In genomic region chr1:205182930-205183329, GRCh38 we compare ENCODE assay signal across 19 cellular contexts. TPM values are rescaled to one million over a fixed set of nuclear protein-coding genes. Genes with fewer than 3 reads are reported as not detected.
DNase-seq lines count a peak whose midpoint lies in the region; FAIRE-seq and TF ChIP-seq lines count a peak whose summit lies in the region.
"Had no signal": no experiment of that assay in that cellular context is flagged by ENCODE, and none has a peak within 500 bp of the region (broad histone marks: within the 10 kb centered on the region; RNA-seq: fewer than 3 reads in every experiment).

No MANE protein-coding gene starts in this region.

- TF ChIP-seq POLR2A in spleen (IDR thresholded peaks at IDR 0.05) = no peak

- H3K4me3 Mint-ChIP-seq in MCF 10A (ENCODE audit: unreplicated experiment) = no peak overlapping the region
- peak overlapping the region; percentile 42 for H3K4me3 Mint-ChIP-seq in astrocyte (ENCODE audit: unreplicated experiment)
- H3K4me3 Mint-ChIP-seq in mesothelial cell of epicardium = no peak overlapping the region
- H3K4me3 Mint-ChIP-seq: H9 had no signal

- BruUV-seq in MCF 10A (replicated peaks; lab: Mats Ljungman, UMichigan) (no TSS peak), mammary epithelial cell (replicated peaks; lab: Mats Ljungman, UMichigan) (no TSS peak)

- CTCF ChIA-PET in MCF 10A (lab: Yijun Ruan, JAX) (interaction anchor here (0.6 to 1.4 kb wide), 3 partner anchors 41 to 72 kb away, joined by 4 to 5 read pairs (median 5); no protein-coding TSS in a partner anchor), mammary epithelial cell (lab: Charles Lee; ENCODE audit: low non-redundant PET) (no interaction called here)

- H2AFZ ChIP-seq in mammary epithelial cell (ENCODE audit: low read depth, low read length) (no peak overlapping the region), astrocyte (ENCODE audit: low read depth, low read length) (no peak overlapping the region)

- H3K4me3 ChIP-seq in mammary epithelial cell (replicated peaks in 1 of 3; ENCODE audit: insufficient read depth in 1 of 3, low read depth in 2 of 3, low read length in 3 of 3) = no peak overlapping the region
- no peak overlapping the region for H3K4me3 ChIP-seq in astrocyte (ENCODE audit: insufficient read depth, low read depth, low read length)
- no peak overlapping the region for H3K4me3 ChIP-seq in spleen
- H3K4me3 ChIP-seq: A549, body of pancreas, suprapubic skin had no signal

- 95% methylated on average over 2 of the region's 2 CpGs for WGBS in mammary epithelial cell (ENCODE audit: low coverage, missing lambda C conversion rate)
- 76 to 98% (median 87%) methylated on average over 2 of the region's 2 CpGs for WGBS in spleen, 5 donors

- H3K36me3 ChIP-seq in mammary epithelial cell (ENCODE audit: insufficient read depth, low read length) = no peaks in the 10 kb centered on the region
- H3K36me3 ChIP-seq in astrocyte (ENCODE audit: insufficient read depth, low read length) = no peaks in the 10 kb centered on the region
- peaks cover 0 to 89% (median 17%) of the 10 kb centered on the region in 6 donors for H3K36me3 ChIP-seq in spleen

- TF ChIP-seq CTCF in MCF 10A (IDR thresholded peaks at IDR 0.05; ENCODE audit: unreplicated experiment) = no peak
- TF ChIP-seq CTCF in mammary epithelial cell (conservative IDR thresholded peaks at IDR 0.05 in 1 of 2, IDR thresholded peaks at IDR 0.05 in 1 of 2; ENCODE audit: extremely low read depth in 1 of 2, insufficient read depth in 1 of 2, low read depth in 1 of 2, low read length in 2 of 2) = no peak
- no peak for TF ChIP-seq CTCF in astrocyte (IDR thresholded peaks at IDR 0.05; ENCODE audit: insufficient read depth, low read depth, low read length)
- TF ChIP-seq CTCF in mesothelial cell of epicardium (IDR thresholded peaks at IDR 0.05; ENCODE audit: unreplicated experiment) = no peak
- TF ChIP-seq CTCF in spleen (IDR thresholded peaks at IDR 0.05 in 8 of 11, conservative IDR thresholded peaks at IDR 0.05 in 3 of 11) = no peak

- H3K9me3 Mint-ChIP-seq in MCF 10A (ENCODE audit: unreplicated experiment) = no peaks in the 10 kb centered on the region
- no peaks in the 10 kb centered on the region for H3K9me3 Mint-ChIP-seq in astrocyte (ENCODE audit: unreplicated experiment)
- no peaks in the 10 kb centered on the region for H3K9me3 Mint-ChIP-seq in mesothelial cell of epicardium
- H3K9me3 Mint-ChIP-seq: activated naive CD4-positive, alpha-beta T cell treated with anti-CD3 and anti-CD28 coated beads, Interleukin-2, amount 50 U/mL, for 72 hours; H9 had no signal

- H3K4me1 Mint-ChIP-seq in MCF 10A (ENCODE audit: insufficient read depth, unreplicated experiment) (peaks cover 12% of the 10 kb centered on the region), astrocyte (ENCODE audit: low read depth, unreplicated experiment) (peaks cover 29% of the 10 kb centered on the region), mesothelial cell of epicardium (peaks cover 10% of the 10 kb centered on the region)

- H3K79me2 ChIP-seq in mammary epithelial cell (ENCODE audit: insufficient read depth, low read length) (peaks cover 6% of the 10 kb centered on the region), astrocyte (ENCODE audit: insufficient read depth, low read length) (peaks cover 13% of the 10 kb centered on the region)

- H3K4me1 ChIP-seq in mammary epithelial cell (ENCODE audit: insufficient read depth, low read length) (no peaks in the 10 kb centered on the region), astrocyte (ENCODE audit: insufficient read depth, low read length) (no peaks in the 10 kb centered on the region), spleen (peaks cover 0 to 50% (median 21%) of the 10 kb centered on the region in 6 donors)

- DNase-seq in MCF 10A (ENCODE audit: unreplicated experiment) = no peak
- no peak for DNase-seq in mammary epithelial cell
- no peak for DNase-seq in astrocyte (ENCODE audit: low read depth)
- no peak for DNase-seq in mesothelial cell of epicardium (ENCODE audit: low spot score in 2 of 2, unreplicated experiment in 2 of 2)
- no peak for DNase-seq in spleen
- DNase-seq in DMS79 treated with DMSO at 0.1 percent for 48 hours (lab: John Stamatoyannopoulos, UW) = no peak
- DNase-seq in C1 segment of cervical spinal cord (lab: John Stamatoyannopoulos, UW) = no peak
- DNase-seq in SW480 (ENCODE audit: low spot score) = no peak
- DNase-seq: activated CD4-positive, alpha-beta T cell treated with anti-CD3 and anti-CD28 coated beads for 1 hour; body of pancreas; cortex of kidney; H9; NCI-H1417 treated with DMSO at 0.1 percent for 48 hours; NCI-H69 had no signal

- peaks cover 12% of the 10 kb centered on the region for H3K36me3 Mint-ChIP-seq in MCF 10A (ENCODE audit: insufficient read depth, unreplicated experiment)
- peaks cover 18% of the 10 kb centered on the region for H3K36me3 Mint-ChIP-seq in astrocyte (ENCODE audit: low read depth, unreplicated experiment)
- peaks cover 19% of the 10 kb centered on the region for H3K36me3 Mint-ChIP-seq in mesothelial cell of epicardium

- dilution Hi-C loops in mammary epithelial cell (cut with HindIII; ENCODE audit: low sequenced_read_pairs) = no loop called here

- H4K20me1 ChIP-seq in mammary epithelial cell (ENCODE audit: insufficient read depth, low read length) (no peaks in the 10 kb centered on the region), astrocyte (ENCODE audit: insufficient read depth, low read length) (peaks cover 7% of the 10 kb centered on the region)

- H3K4me2 ChIP-seq in mammary epithelial cell (ENCODE audit: insufficient read depth, low read depth, low read length) (no peak overlapping the region), astrocyte (ENCODE audit: low read length) (no peak overlapping the region)
- H3K4me2 ChIP-seq: A549 had no signal

- in situ Hi-C loops in mammary epithelial cell (cut with MboI; ENCODE audit: low sequenced_read_pairs in 2 of 2) = no loop called here

- H3K9ac ChIP-seq in mammary epithelial cell (ENCODE audit: insufficient read depth, low read length) (no peak overlapping the region), astrocyte (ENCODE audit: low read length) (no peak overlapping the region)

- H3K27me3 Mint-ChIP-seq in MCF 10A (ENCODE audit: insufficient read depth, unreplicated experiment) (no peaks in the 10 kb centered on the region), astrocyte (ENCODE audit: low read depth, unreplicated experiment) (no peaks in the 10 kb centered on the region), mesothelial cell of epicardium (ENCODE audit: low read depth) (no peaks in the 10 kb centered on the region)

- H3K27me3 ChIP-seq in mammary epithelial cell (ENCODE audit: insufficient read depth, low read length) = no peaks in the 10 kb centered on the region
- H3K27me3 ChIP-seq in astrocyte (ENCODE audit: insufficient read depth, low read length) = no peaks in the 10 kb centered on the region
- H3K27me3 ChIP-seq in spleen (replicated peaks in 1 of 7) = no peaks in the 10 kb centered on the region
- H3K27me3 ChIP-seq: body of pancreas, suprapubic skin had no signal

- POLR2A ChIA-PET in MCF 10A (lab: Yijun Ruan, JAX) = interaction anchor here (1.5 to 1.8 kb wide), 2 partner anchors 16 to 28 kb away, joined by 4 to 7 read pairs; no protein-coding TSS in a partner anchor

- intact Hi-C loops in MCF 10A (cut with micrococcal nuclease) = no loop called here
- intact Hi-C loops in mammary epithelial cell (cut with micrococcal nuclease) = no loop called here
- intact Hi-C loops in spleen (cut with DNase I; ENCODE audit: low total_unique reads) = no loop called here

- H3K27ac ChIP-seq in mammary epithelial cell (ENCODE audit: insufficient read depth, low read depth, low read length) (no peak overlapping the region), astrocyte (ENCODE audit: low read depth, low read length) (no peak overlapping the region), spleen (peak overlapping the region in 7 of 8 donors; percentile 32 to 67 (median 42))
- H3K27ac ChIP-seq: A549, C4-2B, suprapubic skin had no signal

- peak overlapping the region; percentile 29 for H3K27ac Mint-ChIP-seq in MCF 10A (ENCODE audit: low read depth, unreplicated experiment)
- no peak overlapping the region for H3K27ac Mint-ChIP-seq in astrocyte (ENCODE audit: unreplicated experiment)
- peak overlapping the region; percentile 41 for H3K27ac Mint-ChIP-seq in mesothelial cell of epicardium

- no peak for FAIRE-seq in astrocyte (lab: Jason Lieb, UNC)
- FAIRE-seq: A549, keratinocyte had no signal

- no peaks in the 10 kb centered on the region for H3K9me3 ChIP-seq in mammary epithelial cell (replicated peaks; ENCODE audit: insufficient read depth, low read length)
- no peaks in the 10 kb centered on the region for H3K9me3 ChIP-seq in astrocyte (ENCODE audit: insufficient read depth, low read depth, low read length)
- no peaks in the 10 kb centered on the region for H3K9me3 ChIP-seq in spleen
- H3K9me3 ChIP-seq: A549, body of pancreas, suprapubic skin had no signal

RNA-seq across cellular contexts. Expression of gene DSTYK, which starts 28.6 kb away (rescaled TPM):
- total RNA-seq in MCF 10A (2022) (18.4 and 21.5 TPM in 2 replicates), mammary epithelial cell (10 to 100 TPM; 11.0 to 19.2 TPM), astrocyte (15.2 and 15.4 TPM in 2 replicates), mesothelial cell of epicardium (18.3 to 19.5 TPM (median 18.3 TPM) in 3 replicates), spleen (10 to 100 TPM; 12.8 to 24.3 (median 18.2) TPM)
- polyA plus RNA-seq in mammary epithelial cell (6.0 TPM), spleen (1 to 10 TPM; 2.2 to 5.0 (median 2.3) TPM)
- 6.4 TPM for polyA minus RNA-seq in mammary epithelial cell

RNA-seq across cellular contexts. Expression of gene TMCC2, which starts 44.8 kb away (rescaled TPM):
- total RNA-seq in MCF 10A (2022) (0.54 and 0.79 TPM in 2 replicates), mammary epithelial cell (10 to 100 TPM in 1 of 2 donors, 1 to 10 TPM in 1; 1.5 to 11.5 TPM), astrocyte (10.6 and 10.8 TPM in 2 replicates), mesothelial cell of epicardium (6.1 to 6.8 TPM (median 6.5 TPM) in 3 replicates), spleen (100 to 1,000 TPM in 1 of 7 donors, 10 to 100 TPM in 3, 1 to 10 TPM in 3; 2.9 to 146 (median 11.3) TPM)
- polyA plus RNA-seq in mammary epithelial cell (1.4 TPM), spleen (10 to 100 TPM in 1 of 3 donors, 1 to 10 TPM in 1, under 1 TPM in 1; 0.74 to 11.9 (median 1.2) TPM)
- polyA minus RNA-seq in mammary epithelial cell = 2.4 TPM

Comparison
In these comparisons a context has a peak if more than half of its experiments do, and no peak if none do; other contexts are left out.
1. H3K27ac ChIP-seq: peak in spleen (7 of 8); none in mammary epithelial cell (single experiment) and astrocyte (single experiment).